ENCODE assay signal across 14 cellular contexts in the genomic region with DNA sequence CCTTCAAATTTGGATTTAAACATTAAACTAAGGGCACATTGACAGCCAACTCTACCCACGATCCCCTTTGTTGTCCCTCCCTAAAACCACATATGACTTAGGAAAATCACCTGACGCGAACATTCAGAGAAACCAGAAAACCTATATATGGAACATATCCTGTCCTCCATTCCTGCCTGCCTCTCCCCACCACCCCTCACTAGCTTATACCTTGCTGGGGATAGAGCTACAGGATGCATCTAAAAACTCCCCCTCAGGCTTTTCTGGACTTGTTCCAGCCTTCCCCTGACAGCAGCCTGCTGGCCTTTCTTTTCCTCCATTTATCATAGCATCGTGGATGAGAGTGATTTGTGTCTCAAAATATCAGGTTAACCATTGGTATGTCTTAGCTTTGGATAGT. TPM values are rescaled to one million over a fixed set of nuclear protein-coding genes. Genes with fewer than 3 reads are reported as not detected.
A peak's percentile ranks its signal among the peaks of the same experiment; 100 is the strongest.
DNase-seq lines count a peak whose midpoint lies in the region; ATAC-seq and TF ChIP-seq lines count a peak whose summit lies in the region.
"Had no signal": no experiment of that assay in that cellular context is flagged by ENCODE, and none has a peak within 500 bp of the region (broad histone marks: within the 10 kb centered on the region; RNA-seq: fewer than 3 reads in every experiment).

No MANE protein-coding gene starts in this region.

- H3K36me3 ChIP-seq in DND-41 (ENCODE audit: insufficient read depth, low read length): peaks cover 25% of the 10 kb centered on the region; the same call in 1 of the 2 replicates
- H3K36me3 ChIP-seq: Peyer's patch, prostate gland had no signal

- no peak for TF ChIP-seq CTCF in CD4-positive, alpha-beta T cell (IDR thresholded peaks at IDR 0.05)
- TF ChIP-seq CTCF in DND-41 (IDR thresholded peaks at IDR 0.05; ENCODE audit: borderline replicate concordance, extremely low read depth, low read length, poor library complexity, severe bottlenecking): no peak
- no peak for TF ChIP-seq CTCF in mesothelial cell of epicardium (IDR thresholded peaks at IDR 0.05; ENCODE audit: unreplicated experiment)

- no peaks in the 10 kb centered on the region for H3K27me3 ChIP-seq in CD4-positive, alpha-beta T cell (ENCODE audit: control insufficient read depth, insufficient read depth, low read length)
- H3K27me3 ChIP-seq in DND-41 (ENCODE audit: insufficient read depth, low read length, poor library complexity): no peaks in the 10 kb centered on the region
- H3K27me3 ChIP-seq: Peyer's patch had no signal

- peaks cover 21% of the 10 kb centered on the region for H3K36me3 Mint-ChIP-seq in CD4-positive, alpha-beta T cell (ENCODE audit: low read depth)
- H3K36me3 Mint-ChIP-seq in T-cell (peaks cover 17% of the 10 kb centered on the region), mesothelial cell of epicardium (peaks cover 7% of the 10 kb centered on the region)

- no peak overlapping the region for H2AFZ ChIP-seq in DND-41 (ENCODE audit: low read depth, low read length)

- H3K4me2 ChIP-seq in DND-41 (ENCODE audit: insufficient read depth, low read length): no peak overlapping the region; the same call in 1 of the 2 replicates

- no peaks in the 10 kb centered on the region for H3K27me3 Mint-ChIP-seq in CD4-positive, alpha-beta T cell
- H3K27me3 Mint-ChIP-seq in T-cell (peaks cover 0 to 12% of the 10 kb centered on the region in 2 donors), mesothelial cell of epicardium (ENCODE audit: low read depth) (no peaks in the 10 kb centered on the region)

- peaks cover 78% of the 10 kb centered on the region for H3K4me1 Mint-ChIP-seq in CD4-positive, alpha-beta T cell (ENCODE audit: low read depth)
- peaks cover 73 to 76% (median 74%) of the 10 kb centered on the region in 3 donors for H3K4me1 Mint-ChIP-seq in T-cell
- peaks cover 58% of the 10 kb centered on the region for H3K4me1 Mint-ChIP-seq in mesothelial cell of epicardium

- H3K27ac Mint-ChIP-seq in CD4-positive, alpha-beta T cell: peak overlapping the region; percentile 57
- H3K27ac Mint-ChIP-seq in T-cell (peak overlapping the region; percentile 15 to 62), mesothelial cell of epicardium (peak overlapping the region; percentile 64)

- intact Hi-C loops in CD4-positive, alpha-beta T cell (cut with DNase I, micrococcal nuclease): no loop called here
- intact Hi-C loops in Right ventricle myocardium superior (cut with DNase I): no loop called here

- H3K9me3 Mint-ChIP-seq in CD4-positive, alpha-beta T cell: no peaks in the 10 kb centered on the region
- H3K9me3 Mint-ChIP-seq in T-cell: no peaks in the 10 kb centered on the region
- no peaks in the 10 kb centered on the region for H3K9me3 Mint-ChIP-seq in mesothelial cell of epicardium

- peaks cover 98% of the 10 kb centered on the region for H3K79me2 ChIP-seq in DND-41 (ENCODE audit: insufficient read depth, low read length)

- CTCF ChIA-PET in CD4-positive, alpha-beta T cell (lab: Charles Lee): no interaction called here
- CTCF ChIA-PET in T-cell (lab: Charles Lee): interaction anchor here in 1 of 2 donors (0.6 kb wide), 1 partner anchor 1890 kb away, joined by 6 read pairs; no protein-coding TSS in a partner anchor

- DNase-seq in CD4-positive, alpha-beta T cell: no peak
- DNase-seq in DND-41 (no peak), T-cell (no peak), mesothelial cell of epicardium (ENCODE audit: low spot score in 2 of 2, unreplicated experiment in 2 of 2) (no peak), occipital lobe (lab: John Stamatoyannopoulos, UW) (no peak), Right ventricle myocardium superior (no peak)
- DNase-seq: activated CD4-positive, alpha-beta T cell treated with anti-CD3 and anti-CD28 coated beads for 1 hour; activated effector memory CD4-positive, alpha-beta T cell treated with Interleukin-2 at 50 U/mL for 16 hours; Karpas-422; NCI-H1436 treated with DMSO at 0.1 percent for 48 hours; NCI-H510A; Peyer's patch had no signal

- ATAC-seq in CD4-positive, alpha-beta T cell (ENCODE audit: poor library complexity): peak; percentile 49
- ATAC-seq in DND-41 (ENCODE audit: insufficient read depth, low read depth) (peak; percentile 66), T-cell (replicated peaks in 1 of 4) (peak in 2 of 4 experiments; percentile 25 to 64), Right ventricle myocardium superior (ENCODE audit: poor library complexity) (no peak), GM18867 (IDR thresholded peaks at IDR 0.05; ENCODE audit: unreplicated experiment) (no peak)

- no peak overlapping the region for H3K9ac ChIP-seq in DND-41 (ENCODE audit: low read depth, low read length)

- H4K20me1 ChIP-seq in DND-41 (ENCODE audit: insufficient read depth, low read length): peaks cover 73% of the 10 kb centered on the region

- POLR2A ChIA-PET in CD4-positive, alpha-beta T cell (lab: Charles Lee): interaction anchor here (2.5 kb wide), 1 partner anchor 8 kb away, joined by 14 read pairs; no protein-coding TSS in a partner anchor
- POLR2A ChIA-PET in T-cell (lab: Charles Lee): no interaction called here

- H3K4me3 Mint-ChIP-seq in CD4-positive, alpha-beta T cell: peak overlapping the region; percentile 62
- H3K4me3 Mint-ChIP-seq in T-cell (peak overlapping the region in 2 of 3 donors; percentile 13 to 48), mesothelial cell of epicardium (no peak overlapping the region)

- H3K4me1 ChIP-seq in DND-41 (ENCODE audit: insufficient read depth, low read length): peaks cover 64% of the 10 kb centered on the region
- H3K4me1 ChIP-seq: Peyer's patch, prostate gland had no signal

- H3K27ac ChIP-seq in CD4-positive, alpha-beta T cell (ENCODE audit: low read depth, low read length): no peak overlapping the region
- H3K27ac ChIP-seq in DND-41 (ENCODE audit: low read length): no peak overlapping the region
- H3K27ac ChIP-seq: Peyer's patch, prostate gland had no signal

- H3K9me3 ChIP-seq in CD4-positive, alpha-beta T cell (ENCODE audit: control insufficient read depth, low read length): no peaks in the 10 kb centered on the region
- no peaks in the 10 kb centered on the region for H3K9me3 ChIP-seq in DND-41 (ENCODE audit: insufficient read depth, low read length, severe bottlenecking)
- H3K9me3 ChIP-seq: Peyer's patch, prostate gland had no signal

- H3K4me3 ChIP-seq in DND-41 (ENCODE audit: low read depth in 1 of 2, low read length in 2 of 2): no peak overlapping the region
- H3K4me3 ChIP-seq: Peyer's patch, prostate gland had no signal

RNA-seq across cellular contexts. Expression of a gene that starts 8.8 kb away (rescaled TPM):
- 10 to 100 TPM; 25.2 to 27.9 TPM for total RNA-seq in CD4-positive, alpha-beta T cell
- 10 to 100 TPM; 28.5 to 38.1 (median 34.4) TPM for total RNA-seq in T-cell
- total RNA-seq in mesothelial cell of epicardium: 96.0 to 104 TPM (median 103 TPM) in 3 replicates
- total RNA-seq in occipital lobe: 0.78 TPM
- total RNA-seq in Right ventricle myocardium superior: 0.51 TPM

Comparison
In these comparisons a context has a peak if more than half of its experiments do, and no peak if none do; other contexts are left out.
1. ATAC-seq: peak in CD4-positive, alpha-beta T cell (single experiment) and DND-41 (single experiment); none in Right ventricle myocardium superior (single experiment) and GM18867 (single experiment).
2. RNA of a gene that starts 8.8 kb away (total RNA-seq): 96.0 to 104 TPM in mesothelial cell of epicardium, 28.5 to 38.1 TPM in T-cell and 25.2 to 27.9 TPM in CD4-positive, alpha-beta T cell; 0.78 TPM in occipital lobe (single experiment) and 0.51 TPM in Right ventricle myocardium superior (single experiment); every median in the first group is over 10 times any median in the second.
3. Peak in every context shown above with its lines, with median percentiles within 50 percentile points of each other: H3K27ac Mint-ChIP-seq.